In genomic region chr11:1893581-1894359, GRCh38 we compare ENCODE assay signal across 1 cellular context.
TF ChIP-seq lines count a peak whose summit lies in the region.

No MANE protein-coding gene starts in this region.

TF ChIP-seq in GM12878, 131 proteins besides CTCF, POLR2A, EP300 and RAD21:
- TF ChIP-seq HDAC2 (IDR thresholded peaks at IDR 0.05) (no peak), BCL3 (IDR thresholded peaks at IDR 0.05; ENCODE audit: borderline replicate concordance, insufficient read depth, low read depth, low read length, poor library complexity, severe bottlenecking) (peak; percentile 84), BACH1 (IDR thresholded peaks at IDR 0.05; ENCODE audit: borderline replicate concordance) (no peak), IKZF2 (IDR thresholded peaks at IDR 0.05) (no peak), POLR2AphosphoS5 (IDR thresholded peaks at IDR 0.05; ENCODE audit: low read length) (peak; percentile 41; the same call in 1 of the 2 replicates), TARDBP (IDR thresholded peaks at IDR 0.05; ENCODE audit: borderline replicate concordance) (peak; percentile 80), E2F4 (IDR thresholded peaks at IDR 0.05; ENCODE audit: low read depth, low read length) (no peak), DPF2 (IDR thresholded peaks at IDR 0.05) (no peak), MTA3 (IDR thresholded peaks at IDR 0.05; ENCODE audit: borderline replicate concordance, low read length) (no peak), ATF2 (IDR thresholded peaks at IDR 0.05; ENCODE audit: low read length) (0 out of 2 replicates have a peak, but pooled peaks have one; percentile 18), CBX5 (IDR thresholded peaks at IDR 0.05; ENCODE audit: low read depth) (no peak)
